In the genomic region with DNA sequence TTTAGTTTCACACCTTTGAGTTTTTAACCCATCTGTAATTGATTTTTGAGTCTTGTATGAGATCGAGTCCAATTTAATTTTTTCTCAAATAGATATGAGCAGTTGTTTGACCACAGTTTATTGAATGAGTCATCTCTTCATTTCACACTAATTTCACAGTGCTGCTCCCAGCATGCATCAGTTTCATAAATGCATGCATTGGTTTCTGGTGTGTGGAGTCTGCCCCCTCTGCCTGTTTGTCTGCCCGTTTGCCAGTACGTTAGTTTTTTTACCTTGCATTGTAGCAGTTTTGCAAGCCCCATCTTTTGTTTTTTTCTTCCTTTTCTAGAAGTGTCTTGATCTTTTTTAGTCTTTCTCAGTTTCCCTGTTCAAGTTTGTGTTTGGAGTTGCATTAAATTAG, we compare ENCODE assay signal across 8 cellular contexts. TPM values are rescaled to one million over a fixed set of nuclear protein-coding genes. Genes with fewer than 3 reads are reported as not detected.
DNase-seq lines count a peak whose midpoint lies in the region; ATAC-seq and TF ChIP-seq lines count a peak whose summit lies in the region.

No MANE protein-coding gene starts in this region.

- no peak for TF ChIP-seq POLR2A in right lobe of liver (IDR thresholded peaks at IDR 0.05)

- H3K4me3 ChIP-seq in right lobe of liver, result no peak overlapping the region

- ATAC-seq in HG03139 (IDR thresholded peaks at IDR 0.05; ENCODE audit: unreplicated experiment), result peak; percentile 97
- peak; percentile 23 to 73 (median 62) for ATAC-seq in right lobe of liver

- peaks cover 27% of the 10 kb centered on the region for H3K36me3 Mint-ChIP-seq in activated T-helper 2 cell treated with anti-CD3 and anti-CD28 coated beads, Interferon-gamma antibody, Interleukin-2, Interleukin-4, amounts not matched to agents 10 μg/mL and 5 μg/mL and 100 μg/mL, durations not matched to agents 14 hours and 24 hours and 36 hours (ENCODE audit: low read depth)

- H3K27ac Mint-ChIP-seq in activated T-helper 2 cell treated with anti-CD3 and anti-CD28 coated beads, Interferon-gamma antibody, Interleukin-2, Interleukin-4, amounts not matched to agents 10 μg/mL and 5 μg/mL and 100 μg/mL, durations not matched to agents 14 hours and 24 hours and 36 hours, result peak overlapping the region; percentile 87

- no peaks in the 10 kb centered on the region for H3K27me3 Mint-ChIP-seq in activated T-helper 2 cell treated with anti-CD3 and anti-CD28 coated beads, Interferon-gamma antibody, Interleukin-2, Interleukin-4, amounts not matched to agents 10 μg/mL and 5 μg/mL and 100 μg/mL, durations not matched to agents 14 hours and 24 hours and 36 hours (ENCODE audit: low read depth)

- H3K36me3 ChIP-seq in right lobe of liver, result no peaks in the 10 kb centered on the region

- no peaks in the 10 kb centered on the region for H3K27me3 ChIP-seq in right lobe of liver

- H3K4me3 Mint-ChIP-seq in activated T-helper 2 cell treated with anti-CD3 and anti-CD28 coated beads, Interferon-gamma antibody, Interleukin-2, Interleukin-4, amounts not matched to agents 10 μg/mL and 5 μg/mL and 100 μg/mL, durations not matched to agents 14 hours and 24 hours and 36 hours (ENCODE audit: low read depth), result peak overlapping the region; percentile 72

- DNase-seq in CD1c-positive myeloid dendritic cell (ENCODE audit: extremely low spot score) (peak; percentile 58), GM19240 (ENCODE audit: insufficient read length, low spot score) (peak; percentile 31), NOMO-1 treated with dmso at 0.1 percent for 144 hours (lab: John Stamatoyannopoulos, UW; ENCODE audit: unreplicated experiment) (peak; percentile 35), right lobe of liver (no peak), DMS153 treated with DMSO at 0.1 percent for 48 hours (lab: John Stamatoyannopoulos, UW; ENCODE audit: unreplicated experiment) (no peak), SKM-1 (lab: John Stamatoyannopoulos, UW; ENCODE audit: unreplicated experiment) (no peak)
- DNase-seq in activated T-helper 2 cell treated with anti-CD3 and anti-CD28 coated beads, Interferon-gamma antibody, Interleukin-2, Interleukin-4, amounts not matched to agents 10 μg/mL and 5 μg/mL and 100 μg/mL, durations not matched to agents 14 hours and 24 hours and 36 hours (ENCODE audit: low spot score), result peak; percentile 63

- H3K9me3 ChIP-seq in right lobe of liver, result no peaks in the 10 kb centered on the region

- H3K27ac ChIP-seq in right lobe of liver, result no peak overlapping the region

- TF ChIP-seq CTCF in right lobe of liver (IDR thresholded peaks at IDR 0.05), result no peak

- peaks cover 0 to 27% (median 3%) of the 10 kb centered on the region in 4 donors for H3K4me1 ChIP-seq in right lobe of liver

- intact Hi-C loops in activated T-helper 2 cell treated with anti-CD3 and anti-CD28 coated beads, Interferon-gamma antibody, Interleukin-2, Interleukin-4, amounts not matched to agents 10 μg/mL and 5 μg/mL and 100 μg/mL, durations not matched to agents 14 hours and 24 hours and 36 hours (cut with micrococcal nuclease), result loop anchor here (1.0 to 2.0 kb wide), 3 partner anchors 12 to 152 kb away; a partner anchor contains a TSS
- intact Hi-C loops in right lobe of liver (cut with DNase I), result no loop called here

- H3K9me3 Mint-ChIP-seq in activated T-helper 2 cell treated with anti-CD3 and anti-CD28 coated beads, Interferon-gamma antibody, Interleukin-2, Interleukin-4, amounts not matched to agents 10 μg/mL and 5 μg/mL and 100 μg/mL, durations not matched to agents 14 hours and 24 hours and 36 hours, result no peaks in the 10 kb centered on the region

- 7% methylated on average over 3 of the region's 3 CpGs for WGBS in right lobe of liver (ENCODE audit: insufficient coverage, low coverage, low lambda C conversion rate, missing lambda C conversion rate)

- peaks cover 36% of the 10 kb centered on the region for H3K4me1 Mint-ChIP-seq in activated T-helper 2 cell treated with anti-CD3 and anti-CD28 coated beads, Interferon-gamma antibody, Interleukin-2, Interleukin-4, amounts not matched to agents 10 μg/mL and 5 μg/mL and 100 μg/mL, durations not matched to agents 14 hours and 24 hours and 36 hours (ENCODE audit: low read depth)

RNA-seq across cellular contexts. Expression of a gene that starts 11.9 kb away (rescaled TPM):
- 6.3 and 6.4 TPM in 2 replicates for total RNA-seq in activated T-helper 2 cell treated with anti-CD3 and anti-CD28 coated beads, Interferon-gamma antibody, Interleukin-2, Interleukin-4, amounts not matched to agents 10 μg/mL and 5 μg/mL and 100 μg/mL, durations not matched to agents 14 hours and 24 hours and 36 hours
- total RNA-seq in right lobe of liver, result 1 to 10 TPM; 2.0 to 4.0 (median 3.5) TPM

RNA-seq across cellular contexts. Expression of a gene that starts 13.0 kb away (rescaled TPM):
- total RNA-seq in activated T-helper 2 cell treated with anti-CD3 and anti-CD28 coated beads, Interferon-gamma antibody, Interleukin-2, Interleukin-4, amounts not matched to agents 10 μg/mL and 5 μg/mL and 100 μg/mL, durations not matched to agents 14 hours and 24 hours and 36 hours, result 8.2 and 8.5 TPM in 2 replicates
- 10 to 100 TPM; 11.4 to 17.6 (median 12.1) TPM for total RNA-seq in right lobe of liver

Comparison
In these comparisons a context has a peak if more than half of its experiments do, and no peak if none do; other contexts are left out.
1. DNase-seq: peak in CD1c-positive myeloid dendritic cell (single experiment), GM19240 (single experiment), NOMO-1 treated with dmso at 0.1 percent for 144 hours (single experiment) and activated T-helper 2 cell treated with anti-CD3 and anti-CD28 coated beads, Interferon-gamma antibody, Interleukin-2, Interleukin-4, amounts not matched to agents 10 μg/mL and 5 μg/mL and 100 μg/mL, durations not matched to agents 14 hours and 24 hours and 36 hours (single experiment); none in right lobe of liver (0 of 3), DMS153 treated with DMSO at 0.1 percent for 48 hours (single experiment) and SKM-1 (single experiment).